In genomic region chr5:81751009-81751835, GRCh38 we compare ENCODE assay signal across 8 cellular contexts. TPM values are rescaled to one million over a fixed set of nuclear protein-coding genes. Genes with fewer than 3 reads are reported as not detected.
A peak's percentile ranks its signal among the peaks of the same experiment; 100 is the strongest.
DNase-seq lines count a peak whose midpoint lies in the region; ATAC-seq and TF ChIP-seq lines count a peak whose summit lies in the region.

TSS of gene SSBP2 (minus strand) at chr5:81751097. CDS start at chr5:81751042, 55 bp downstream.

- no peaks in the 10 kb centered on the region for H3K27me3 ChIP-seq in CD4-positive, alpha-beta T cell (ENCODE audit: control insufficient read depth, insufficient read depth, low read length)
- no peaks in the 10 kb centered on the region for H3K27me3 ChIP-seq in dorsolateral prefrontal cortex

- POLR2A ChIA-PET in CD4-positive, alpha-beta T cell (lab: Charles Lee): interaction anchor here (0.7 to 6.9 kb wide), 44 partner anchors 9 to 1326 kb away, joined by 3 to 383 read pairs (median 5); partner anchors contain the start of genes ATG10, DHFR, RPS23 and TMEM167A
- POLR2A ChIA-PET in activated CD4-positive, alpha-beta memory T cell treated with anti-CD3 and anti-CD28 coated beads for 36 hours (lab: Charles Lee): interaction anchor here (0.9 to 4.2 kb wide), 10 partner anchors 11 to 526 kb away, joined by 3 to 62 read pairs (median 4); partner anchors contain the start of genes ATG10 and RPS23

- CTCF ChIA-PET in CD4-positive, alpha-beta T cell (lab: Charles Lee): interaction anchor here (0.8 to 2.5 kb wide), 4 partner anchors 11 to 100 kb away, joined by 3 to 11 read pairs (median 6); no protein-coding TSS in a partner anchor
- CTCF ChIA-PET in activated CD4-positive, alpha-beta memory T cell treated with anti-CD3 and anti-CD28 coated beads for 36 hours (lab: Charles Lee): interaction anchor here (1.0 to 2.8 kb wide), 7 partner anchors 28 to 475 kb away, joined by 3 to 22 read pairs (median 5); no protein-coding TSS in a partner anchor

- H3K4me1 Mint-ChIP-seq in CD4-positive, alpha-beta T cell (ENCODE audit: low read depth): peaks cover 44% of the 10 kb centered on the region
- H3K4me1 Mint-ChIP-seq in activated CD4-positive, alpha-beta memory T cell treated with anti-CD3 and anti-CD28 coated beads for 36 hours (ENCODE audit: low read depth): peaks cover 22% of the 10 kb centered on the region

- H3K27ac Mint-ChIP-seq in CD4-positive, alpha-beta T cell: peak within 1 kb of the TSS; percentile 96
- peak within 1 kb of the TSS; percentile 74 for H3K27ac Mint-ChIP-seq in activated CD4-positive, alpha-beta memory T cell treated with anti-CD3 and anti-CD28 coated beads for 36 hours

- TF ChIP-seq CTCF in CD4-positive, alpha-beta T cell (IDR thresholded peaks at IDR 0.05): no peak
- TF ChIP-seq CTCF in dorsolateral prefrontal cortex (IDR thresholded peaks at IDR 0.05 in 54 of 56, conservative IDR thresholded peaks at IDR 0.05 in 2 of 56; ENCODE audit: low read depth in 1 of 56, partially characterized antibody in 56 of 56) (peak in 11 of 56 donors; percentile 5 to 38 (median 25)), lower leg skin (IDR thresholded peaks at IDR 0.05) (no peak)

- H3K27ac ChIP-seq in CD4-positive, alpha-beta T cell (ENCODE audit: low read depth, low read length): peak within 1 kb of the TSS; percentile 79
- peak within 1 kb of the TSS; percentile 95 to 100 (median 99) for H3K27ac ChIP-seq in dorsolateral prefrontal cortex

- ATAC-seq in CD4-positive, alpha-beta T cell (ENCODE audit: poor library complexity): peak; percentile 87
- ATAC-seq in GM19438 (IDR thresholded peaks at IDR 0.05; ENCODE audit: low read depth, unreplicated experiment): peak; percentile 66
- ATAC-seq in HG03571 (IDR thresholded peaks at IDR 0.05; ENCODE audit: unreplicated experiment): peak; percentile 79

- H3K4me3 ChIP-seq in dorsolateral prefrontal cortex: peak within 1 kb of the TSS; percentile 57 to 97 (median 80)
- peak within 1 kb of the TSS; percentile 74 for H3K4me3 ChIP-seq in lower leg skin (ENCODE audit: low read depth, poor library complexity, severe bottlenecking)

- H3K9me3 ChIP-seq in CD4-positive, alpha-beta T cell (ENCODE audit: control insufficient read depth, low read length): no peaks in the 10 kb centered on the region

- no peak for TF ChIP-seq POLR2A in lower leg skin (IDR thresholded peaks at IDR 0.05)

- intact Hi-C loops in CD4-positive, alpha-beta T cell (cut with DNase I, micrococcal nuclease): loop anchor here (1.0 to 10.0 kb wide), 8 partner anchors 36 to 524 kb away; partner anchors contain the start of genes ATG10 (in 1 of the 2) and RPS23 (in 1 of the 2)
- intact Hi-C loops in activated CD4-positive, alpha-beta memory T cell treated with anti-CD3 and anti-CD28 coated beads for 36 hours (cut with micrococcal nuclease): loop anchor here (1.0 to 5.0 kb wide), 6 partner anchors 28 to 606 kb away; partner anchors contain the start of gene ZCCHC9
- intact Hi-C loops in dorsolateral prefrontal cortex (cut with DNase I) (loop anchor here (1.0 to 5.0 kb wide), 8 partner anchors 36 to 416 kb away; partner anchors contain the start of gene ATG10 (in 1 of the 2)), lower leg skin (cut with DNase I; ENCODE audit: low total_unique reads) (loop anchor here (5.0 to 10.0 kb wide), 3 partner anchors 36 to 246 kb away; no protein-coding TSS in a partner anchor)

- peak; percentile 99 to 100 (median 99) for DNase-seq in CD4-positive, alpha-beta T cell
- peak; percentile 96 for DNase-seq in NCI-H774 (lab: John Stamatoyannopoulos, UW)
- DNase-seq in activated CD4-positive, alpha-beta memory T cell treated with anti-CD3 and anti-CD28 coated beads for 36 hours: peak; percentile 98
- peak; percentile 98 to 100 (median 99) for DNase-seq in dorsolateral prefrontal cortex
- peak; percentile 99 to 100 for DNase-seq in lower leg skin (ENCODE audit: low spot score in 2 of 2)
- peak; percentile 98 to 99 for DNase-seq in stimulated activated CD4-positive, alpha-beta T cell treated with anti-CD3 and anti-CD28 coated beads, Interleukin-4, amount 100 ng/mL, for 4 hours

- H3K36me3 Mint-ChIP-seq in CD4-positive, alpha-beta T cell (ENCODE audit: low read depth): peaks cover 11% of the 10 kb centered on the region
- H3K36me3 Mint-ChIP-seq in activated CD4-positive, alpha-beta memory T cell treated with anti-CD3 and anti-CD28 coated beads for 36 hours: peaks cover 3% of the 10 kb centered on the region

- H3K4me3 Mint-ChIP-seq in CD4-positive, alpha-beta T cell: peak within 1 kb of the TSS; percentile 99
- peak within 1 kb of the TSS; percentile 86 for H3K4me3 Mint-ChIP-seq in activated CD4-positive, alpha-beta memory T cell treated with anti-CD3 and anti-CD28 coated beads for 36 hours

- H3K9me3 Mint-ChIP-seq in CD4-positive, alpha-beta T cell: no peaks in the 10 kb centered on the region
- H3K9me3 Mint-ChIP-seq in activated CD4-positive, alpha-beta memory T cell treated with anti-CD3 and anti-CD28 coated beads for 36 hours: no peaks in the 10 kb centered on the region

- WGBS in lower leg skin, 2 donors: 0 to 1% methylated on average over 43 to 58 of the region's 73 CpGs

- no peaks in the 10 kb centered on the region for H3K27me3 Mint-ChIP-seq in CD4-positive, alpha-beta T cell
- no peaks in the 10 kb centered on the region for H3K27me3 Mint-ChIP-seq in activated CD4-positive, alpha-beta memory T cell treated with anti-CD3 and anti-CD28 coated beads for 36 hours

RNA-seq across cellular contexts. Expression of gene SSBP2, which starts in this region (rescaled TPM):
- total RNA-seq in CD4-positive, alpha-beta T cell: 10 to 100 TPM; 33.5 to 36.3 TPM
- total RNA-seq in activated CD4-positive, alpha-beta memory T cell treated with anti-CD3 and anti-CD28 coated beads for 36 hours: 10 to 100 TPM; 13.0 to 14.2 TPM
- 100 to 1,000 TPM in 38 of 120 experiments, 10 to 100 TPM in 82; 66.2 to 139 (median 94.4) TPM for total RNA-seq in dorsolateral prefrontal cortex
- total RNA-seq in lower leg skin: 10 to 100 TPM; 45.3 to 83.1 (median 61.7) TPM

Comparison
In these comparisons a context has a peak if more than half of its experiments do, and no peak if none do; other contexts are left out.
1. Peak in every context shown above with its lines: DNase-seq, ATAC-seq, H3K4me3 ChIP-seq and H3K27ac ChIP-seq.